ENCODE assay signal across 11 cellular contexts in the genomic region with DNA sequence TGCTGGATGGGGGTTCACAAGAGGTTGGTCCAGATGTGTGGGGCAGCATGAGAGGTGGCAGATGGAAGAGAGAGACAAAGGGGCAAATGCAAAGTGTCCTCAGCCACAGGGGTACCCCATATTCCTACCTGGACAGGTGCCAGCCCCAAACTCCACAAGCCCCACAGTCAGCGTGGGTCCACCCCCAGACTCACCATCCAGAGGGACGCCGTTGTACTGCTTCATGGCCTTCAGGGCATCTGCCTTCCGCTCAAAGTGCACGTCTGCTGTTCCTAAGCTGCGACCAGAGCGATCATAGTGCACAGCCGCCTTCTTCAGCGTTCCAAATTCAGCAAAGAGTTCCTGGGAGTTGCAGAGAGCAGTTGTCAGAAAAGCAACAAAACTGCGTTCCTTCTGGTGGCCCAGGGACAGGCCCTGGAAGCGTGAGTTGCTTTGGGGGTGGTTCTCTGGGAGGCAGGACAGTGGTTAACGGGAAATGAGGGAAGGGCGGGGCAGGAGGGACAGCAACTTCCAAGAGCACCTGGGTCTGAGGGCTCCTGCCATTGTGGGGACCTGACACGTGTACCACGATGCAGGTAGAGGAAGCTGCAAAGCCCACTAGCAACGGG. TPM values are rescaled to one million over a fixed set of nuclear protein-coding genes. Genes with fewer than 3 reads are reported as not detected.
DNase-seq lines count a peak whose midpoint lies in the region; ATAC-seq and TF ChIP-seq lines count a peak whose summit lies in the region.
"Had no signal": no experiment of that assay in that cellular context is flagged by ENCODE, and none has a peak within 500 bp of the region (broad histone marks: within the 10 kb centered on the region; RNA-seq: fewer than 3 reads in every experiment).

No MANE protein-coding gene starts in this region.

- H3K4me1 Mint-ChIP-seq in activated T-cell treated with anti-CD3 and anti-CD28 coated beads, Interleukin-2, amount 50 U/mL, for 24 hours (ENCODE audit: low read depth), result peaks cover 43% of the 10 kb centered on the region
- peaks cover 39% of the 10 kb centered on the region for H3K4me1 Mint-ChIP-seq in brain

- peaks cover 91% of the 10 kb centered on the region for H3K79me2 ChIP-seq in Loucy (ENCODE audit: insufficient read depth, low read length)

- POLR2A ChIA-PET in GM10248 (lab: Yijun Ruan, JAX), result no interaction called here

- H3K4me3 ChIP-seq in Loucy (ENCODE audit: low read length, poor library complexity, severe bottlenecking) (peak overlapping the region; percentile 100), psoas muscle (no peak overlapping the region)
- H3K4me3 ChIP-seq: vagina had no signal

- peaks cover 80% of the 10 kb centered on the region for H3K36me3 Mint-ChIP-seq in activated T-cell treated with anti-CD3 and anti-CD28 coated beads, Interleukin-2, amount 50 U/mL, for 24 hours (ENCODE audit: low read depth)
- peaks cover 56% of the 10 kb centered on the region for H3K36me3 Mint-ChIP-seq in brain

- H3K9me3 ChIP-seq in Loucy (ENCODE audit: insufficient read depth, low read depth, low read length), result no peaks in the 10 kb centered on the region
- no peaks in the 10 kb centered on the region for H3K9me3 ChIP-seq in psoas muscle
- H3K9me3 ChIP-seq: vagina had no signal

- ATAC-seq in psoas muscle, result no peak
- no peak for ATAC-seq in HG02938 (IDR thresholded peaks at IDR 0.05; ENCODE audit: unreplicated experiment)
- ATAC-seq in HG02678 (IDR thresholded peaks at IDR 0.05; ENCODE audit: unreplicated experiment), result no peak

- intact Hi-C loops in psoas muscle (cut with DNase I), result no loop called here

- peaks cover 56% of the 10 kb centered on the region for H3K36me3 ChIP-seq in Loucy (ENCODE audit: insufficient read depth, low read length)
- H3K36me3 ChIP-seq in psoas muscle (ENCODE audit: insufficient read depth in 1 of 2, low read depth in 1 of 2), result peaks cover 0 to 52% of the 10 kb centered on the region in 2 donors

- no peaks in the 10 kb centered on the region for H3K9me2 ChIP-seq in Loucy (replicated peaks; ENCODE audit: low read depth, low read length)

- H4K20me1 ChIP-seq in Loucy (ENCODE audit: insufficient read depth, low read length, poor library complexity, severe bottlenecking), result peaks cover 59% of the 10 kb centered on the region

- WGBS in psoas muscle, 3 donors, result 91 to 94% (median 92%) methylated on average over 16 of the region's 16 CpGs

- peak overlapping the region; percentile 95 for H3K27ac Mint-ChIP-seq in activated T-cell treated with anti-CD3 and anti-CD28 coated beads, Interleukin-2, amount 50 U/mL, for 24 hours
- peak overlapping the region in 2 of 5 experiments; percentile 71 to 88 for H3K27ac Mint-ChIP-seq in brain

- peaks cover 25% of the 10 kb centered on the region for H3K4me1 ChIP-seq in Loucy (ENCODE audit: insufficient read depth, low read length, poor library complexity, severe bottlenecking)
- H3K4me1 ChIP-seq in psoas muscle, result peaks cover 54% of the 10 kb centered on the region

- H3K4me2 ChIP-seq in Loucy (ENCODE audit: low read depth, low read length, poor library complexity, severe bottlenecking), result peak overlapping the region; percentile 92

- no peak overlapping the region for H2AFZ ChIP-seq in Loucy (ENCODE audit: low read length)

- no peak for DNase-seq in activated T-cell treated with anti-CD3 and anti-CD28 coated beads, Interleukin-2, amount 50 U/mL, for 24 hours
- DNase-seq in activated T-cell treated with anti-CD3 and anti-CD28 coated beads for 4 hours (no peak), psoas muscle (no peak), GM10248 (ENCODE audit: extremely low spot score) (no peak)
- DNase-seq: EL, RPMI8226 had no signal

- H3K9ac ChIP-seq in Loucy (ENCODE audit: low read depth, low read length, poor library complexity, severe bottlenecking), result peak overlapping the region; percentile 100

- no peaks in the 10 kb centered on the region for H3K9me3 Mint-ChIP-seq in activated T-cell treated with anti-CD3 and anti-CD28 coated beads, Interleukin-2, amount 50 U/mL, for 24 hours
- peaks cover 0 to 2% (median 0%) of the 10 kb centered on the region in 5 experiments for H3K9me3 Mint-ChIP-seq in brain

- H3K27me3 ChIP-seq in Loucy (ENCODE audit: insufficient read depth, low read length, poor library complexity, severe bottlenecking) (peaks cover 8% of the 10 kb centered on the region), psoas muscle (ENCODE audit: insufficient read depth in 3 of 3, low read length in 2 of 3) (no peaks in the 10 kb centered on the region)
- H3K27me3 ChIP-seq: vagina had no signal

- H3K27me3 Mint-ChIP-seq in activated T-cell treated with anti-CD3 and anti-CD28 coated beads, Interleukin-2, amount 50 U/mL, for 24 hours, result no peaks in the 10 kb centered on the region
- H3K27me3 Mint-ChIP-seq in brain, result peaks cover 3% of the 10 kb centered on the region

- CTCF ChIA-PET in GM10248 (lab: Yijun Ruan, JAX), result interaction anchor here (1.5 to 1.7 kb wide), 2 partner anchors 9 to 19 kb away, joined by 4 to 5 read pairs; a partner anchor contains a TSS

- H3F3A ChIP-seq in Loucy (ENCODE audit: low read depth), result peaks cover 6% of the 10 kb centered on the region

- peak overlapping the region; percentile 92 for H3K4me3 Mint-ChIP-seq in activated T-cell treated with anti-CD3 and anti-CD28 coated beads, Interleukin-2, amount 50 U/mL, for 24 hours
- peak overlapping the region; percentile 76 to 93 (median 87) for H3K4me3 Mint-ChIP-seq in brain

- peak overlapping the region; percentile 89 for H3K27ac ChIP-seq in psoas muscle
- H3K27ac ChIP-seq: vagina had no signal

- TF ChIP-seq CTCF in Loucy (conservative IDR thresholded peaks at IDR 0.05; ENCODE audit: low read length) (no peak), brain (conservative IDR thresholded peaks at IDR 0.05) (no peak), psoas muscle (IDR thresholded peaks at IDR 0.05) (no peak), GM10248 (IDR thresholded peaks at IDR 0.05; ENCODE audit: control extremely low read depth, extremely low read depth, low read depth, missing control alignments) (no peak)

RNA-seq across cellular contexts. Expression of a gene that starts 2.3 kb away (rescaled TPM):
- polyA plus RNA-seq in brain (ENCODE audit: insufficient read depth, low read depth, low replicate concordance) (118 TPM), psoas muscle (10 to 100 TPM; 37.5 to 79.8 (median 43.8) TPM)
- total RNA-seq in psoas muscle, result 10 to 100 TPM; 23.0 to 58.4 (median 47.1) TPM

RNA-seq across cellular contexts. Expression of a gene that starts 2.4 kb away (rescaled TPM):
- 219 TPM for polyA plus RNA-seq in brain (ENCODE audit: insufficient read depth, low read depth, low replicate concordance)
- total RNA-seq in psoas muscle, result 100 to 1,000 TPM; 118 to 208 (median 135) TPM
- polyA plus RNA-seq in psoas muscle, result 100 to 1,000 TPM; 273 to 369 (median 323) TPM

RNA-seq across cellular contexts. Expression of a gene that starts 12.9 kb away (rescaled TPM):
- polyA plus RNA-seq in brain (ENCODE audit: insufficient read depth, low read depth, low replicate concordance) (2.6 TPM), psoas muscle (1 to 10 TPM in 1 of 3 donors, under 1 TPM in 2; 0.73 to 2.9 (median 0.76) TPM)
- under 1 TPM; 0.42 to 0.78 (median 0.55) TPM for total RNA-seq in psoas muscle

RNA-seq across cellular contexts. Expression of a gene that starts 18.0 kb away (rescaled TPM):
- polyA plus RNA-seq in brain (ENCODE audit: insufficient read depth, low read depth, low replicate concordance) (480 TPM), psoas muscle (100 to 1,000 TPM in 2 of 3 donors, 10 to 100 TPM in 1; 79.1 to 268 (median 100) TPM)
- 100 to 1,000 TPM in 3 of 4 donors, 10 to 100 TPM in 1; 88.3 to 192 (median 160) TPM for total RNA-seq in psoas muscle

RNA-seq across cellular contexts. Expression of a gene that starts 22.1 kb away (rescaled TPM):
- polyA plus RNA-seq in brain (ENCODE audit: insufficient read depth, low read depth, low replicate concordance) (49.3 TPM), psoas muscle (10 to 100 TPM; 13.2 to 14.1 (median 13.3) TPM)
- 10 to 100 TPM; 10.2 to 26.9 (median 19.2) TPM for total RNA-seq in psoas muscle
